In genomic region chr9:113896713-113897112, GRCh38 we compare ENCODE assay signal across 16 cellular contexts. TPM values are rescaled to one million over a fixed set of nuclear protein-coding genes. Genes with fewer than 3 reads are reported as not detected.
DNase-seq lines count a peak whose midpoint lies in the region; ATAC-seq, FAIRE-seq and TF ChIP-seq lines count a peak whose summit lies in the region.
"Had no signal": no experiment of that assay in that cellular context is flagged by ENCODE, and none has a peak within 500 bp of the region (broad histone marks: within the 10 kb centered on the region; RNA-seq: fewer than 3 reads in every experiment).

No MANE protein-coding gene starts in this region.

- ATAC-seq in A549 (no peak), pancreas (no peak)
- ATAC-seq: HepG2 had no signal

- no peak overlapping the region for H3K9ac ChIP-seq in Loucy (ENCODE audit: low read depth, low read length, poor library complexity, severe bottlenecking)

- CTCF ChIA-PET in A549 (lab: Yijun Ruan, JAX) = interaction anchor here (1.4 kb wide), 1 partner anchor 19 kb away, joined by 5 read pairs; no protein-coding TSS in a partner anchor

- no peak for TF ChIP-seq EP300 in A549 (IDR thresholded peaks at IDR 0.05)
- no peak for TF ChIP-seq EP300 in tibial nerve (IDR thresholded peaks at IDR 0.05)

- peak overlapping the region; percentile 31; the same call in 2 of the 3 replicates for H3K4me2 ChIP-seq in A549
- peak overlapping the region; percentile 31 for H3K4me2 ChIP-seq in Loucy (ENCODE audit: low read depth, low read length, poor library complexity, severe bottlenecking)

- H3K27ac ChIP-seq in A549 = no peak overlapping the region
- peak overlapping the region in 2 of 4 donors; percentile 45 to 48 for H3K27ac ChIP-seq in pancreas
- H3K27ac ChIP-seq in tibial nerve = no peak overlapping the region
- H3K27ac ChIP-seq: C4-2B had no signal

- no peaks in the 10 kb centered on the region for H3K9me3 ChIP-seq in A549
- no peaks in the 10 kb centered on the region for H3K9me3 ChIP-seq in Loucy (ENCODE audit: insufficient read depth, low read depth, low read length)
- H3K9me3 ChIP-seq in pancreas = no peaks in the 10 kb centered on the region
- H3K9me3 ChIP-seq in tibial nerve = peaks cover 0 to 8% (median 0%) of the 10 kb centered on the region in 4 donors
- H3K9me3 ChIP-seq: BE2C, HAP-1 had no signal

- FAIRE-seq in A549 (lab: Jason Lieb, UNC) = no peak
- peak; percentile 29 for FAIRE-seq in D721Med (lab: Jason Lieb, UNC)
- FAIRE-seq in pancreas (lab: Jason Lieb, UNC) = peak; percentile 54
- FAIRE-seq: GM12891, H1, HepG2, HTR-8/SVneo had no signal

- H3K4me3 ChIP-seq in A549 = no peak overlapping the region
- H3K4me3 ChIP-seq in Loucy (ENCODE audit: low read length, poor library complexity, severe bottlenecking) = no peak overlapping the region
- H3K4me3 ChIP-seq in pancreas = no peak overlapping the region
- H3K4me3 ChIP-seq in tibial nerve = no peak overlapping the region
- H3K4me3 ChIP-seq: HAP-1 had no signal

- H3K9me2 ChIP-seq in Loucy (replicated peaks; ENCODE audit: low read depth, low read length) = no peaks in the 10 kb centered on the region

- H3F3A ChIP-seq in Loucy (ENCODE audit: low read depth) = no peaks in the 10 kb centered on the region

- no peaks in the 10 kb centered on the region for H3K36me3 ChIP-seq in Loucy (ENCODE audit: insufficient read depth, low read length)
- H3K36me3 ChIP-seq in pancreas = no peaks in the 10 kb centered on the region
- H3K36me3 ChIP-seq in tibial nerve = no peaks in the 10 kb centered on the region
- H3K36me3 ChIP-seq: BE2C, HAP-1 had no signal

- no peak for TF ChIP-seq RAD21 in A549 (conservative IDR thresholded peaks at IDR 0.05 in 1 of 2, IDR thresholded peaks at IDR 0.05 in 1 of 2)

- H3K4me1 ChIP-seq in A549 (peaks cover 3% of the 10 kb centered on the region; the same call in 1 of the 3 replicates), Loucy (ENCODE audit: insufficient read depth, low read length, poor library complexity, severe bottlenecking) (peaks cover 10% of the 10 kb centered on the region), pancreas (peaks cover 8 to 38% (median 17%) of the 10 kb centered on the region in 3 donors), tibial nerve (no peaks in the 10 kb centered on the region)

- TF ChIP-seq CTCF in A549 (IDR thresholded peaks at IDR 0.05) = no peak
- TF ChIP-seq CTCF in D721Med (IDR thresholded peaks at IDR 0.05; ENCODE audit: insufficient read depth, missing control alignments) = no peak
- no peak for TF ChIP-seq CTCF in Loucy (conservative IDR thresholded peaks at IDR 0.05; ENCODE audit: low read length)
- no peak for TF ChIP-seq CTCF in pancreas (IDR thresholded peaks at IDR 0.05)
- no peak for TF ChIP-seq CTCF in tibial nerve (IDR thresholded peaks at IDR 0.05)

- H3K79me2 ChIP-seq in Loucy (ENCODE audit: insufficient read depth, low read length) = peaks cover 48% of the 10 kb centered on the region

- intact Hi-C loops in pancreas (cut with DNase I) = no loop called here

- no peak for DNase-seq in A549 (ENCODE audit: low read depth in 1 of 2, low spot score in 1 of 2)
- DNase-seq in D721Med (ENCODE audit: insufficient read length, low spot score) = no peak
- DNase-seq in pancreas = no peak
- DNase-seq in NCI-H2196 (lab: John Stamatoyannopoulos, UW; ENCODE audit: unreplicated experiment) = no peak
- no peak for DNase-seq in tibial nerve (ENCODE audit: low spot score in 2 of 2)
- DNase-seq in stimulated activated naive CD4-positive, alpha-beta T cell (lab: John Stamatoyannopoulos, UW) = no peak
- DNase-seq: BE2C; CD4-positive, alpha-beta memory T cell; DMS79 had no signal

- H3K27me3 ChIP-seq in Loucy (ENCODE audit: insufficient read depth, low read length, poor library complexity, severe bottlenecking) (no peaks in the 10 kb centered on the region), pancreas (no peaks in the 10 kb centered on the region), tibial nerve (no peaks in the 10 kb centered on the region)
- H3K27me3 ChIP-seq: BE2C had no signal

- H2AFZ ChIP-seq in Loucy (ENCODE audit: low read length) = no peak overlapping the region

- POLR2A ChIA-PET in A549 (lab: Yijun Ruan, JAX) = no interaction called here

- peaks cover 3% of the 10 kb centered on the region for H4K20me1 ChIP-seq in Loucy (ENCODE audit: insufficient read depth, low read length, poor library complexity, severe bottlenecking)

- no peak for TF ChIP-seq POLR2A in A549 (IDR thresholded peaks at IDR 0.05; ENCODE audit: low read length)
- no peak for TF ChIP-seq POLR2A in tibial nerve (IDR thresholded peaks at IDR 0.05)

TF ChIP-seq in A549, 52 proteins besides CTCF, POLR2A, EP300 and RAD21:
- no peak for TF ChIP-seq RCOR1 (IDR thresholded peaks at IDR 0.05; ENCODE audit: low read depth, low read length)
- no peak for TF ChIP-seq NR3C1 (IDR thresholded peaks at IDR 0.05)
- no peak for TF ChIP-seq HDAC2 (IDR thresholded peaks at IDR 0.05)
- no peak for TF ChIP-seq RFX5 (IDR thresholded peaks at IDR 0.05)
- TF ChIP-seq NPAS2 (CRISPR knock-in tag; IDR thresholded peaks at IDR 0.05; ENCODE audit: borderline replicate concordance) = no peak

RNA-seq across cellular contexts. Expression of gene ZNF618, which starts 20.6 kb away (rescaled TPM):
- polyA plus RNA-seq in A549 (2011; rRNA removed) (9.0 and 13.1 TPM in 2 replicates), A549 (2017; fragmentation: RNase III; extraction: RNeasy Plus Mini Kit Qiagen cat#74134 plus additional on column Dnase treatment) (9.2 to 10.3 TPM (median 10.0 TPM) in 3 replicates), pancreas (1 to 10 TPM; 5.1 to 6.4 TPM)
- polyA plus RNA-seq in A549 (2012; cell fraction: cytosol; rRNA removed) = 7.3 and 9.6 TPM in 2 replicates
- polyA plus RNA-seq in A549 (2012; cell fraction: nucleus; rRNA removed) = 19.2 and 22.9 TPM in 2 replicates
- polyA minus RNA-seq in A549 (2011; rRNA and poly(A)+ RNA removed) = 16.9 and 21.4 TPM in 2 replicates
- total RNA-seq in pancreas (10 to 100 TPM in 1 of 6 donors, 1 to 10 TPM in 5; 7.0 to 14.0 (median 8.8) TPM), tibial nerve (10 to 100 TPM in 1 of 4 donors, 1 to 10 TPM in 3; 7.3 to 11.6 (median 9.0) TPM)
